In genomic region chr11:103898577-103899336, GRCh38 we compare ENCODE assay signal across 14 cellular contexts.
DNase-seq lines count a peak whose midpoint lies in the region; ATAC-seq and TF ChIP-seq lines count a peak whose summit lies in the region.
"Had no signal": no experiment of that assay in that cellular context is flagged by ENCODE, and none has a peak within 500 bp of the region (broad histone marks: within the 10 kb centered on the region; RNA-seq: fewer than 3 reads in every experiment).

No MANE protein-coding gene starts in this region.

- peaks cover 0 to 25% (median 0%) of the 10 kb centered on the region in 12 donors for H3K4me1 ChIP-seq in heart left ventricle

- peak; percentile 93 for DNase-seq in GM12864 (ENCODE audit: low read depth)
- no peak for DNase-seq in NCI-H2107 treated with DMSO at 0.1 percent for 48 hours (lab: John Stamatoyannopoulos, UW; ENCODE audit: unreplicated experiment)
- no peak for DNase-seq in heart left ventricle
- no peak for DNase-seq in RKO (ENCODE audit: low spot score)
- no peak for DNase-seq in activated T-cell treated with anti-CD3 and anti-CD28 coated beads, Interleukin-2, amount 50 U/mL, for 24 hours
- DNase-seq: activated CD4-positive, alpha-beta T cell treated with anti-CD3 and anti-CD28 coated beads for 4 hours; HFFc6; NCI-H2081; Right ventricle myocardium superior had no signal

- no peak for TF ChIP-seq POLR2A in heart left ventricle (IDR thresholded peaks at IDR 0.05)

- H3K4me3 ChIP-seq in GM12864 (ENCODE audit: low read depth, low read length) = no peak overlapping the region; the same call in 1 of the 2 replicates
- H3K4me3 ChIP-seq in heart left ventricle = no peak overlapping the region
- H3K4me3 ChIP-seq: lung had no signal

- no peak overlapping the region for H3K27ac ChIP-seq in heart left ventricle

- intact Hi-C loops in heart left ventricle (cut with DNase I) = no loop called here

- H3K36me3 Mint-ChIP-seq in activated T-cell treated with anti-CD3 and anti-CD28 coated beads, Interleukin-2, amount 50 U/mL, for 24 hours (ENCODE audit: low read depth) = no peaks in the 10 kb centered on the region
- H3K36me3 Mint-ChIP-seq: activated naive CD4-positive, alpha-beta T cell treated with anti-CD3 and anti-CD28 coated beads, Interleukin-2, amount 50 U/mL, for 72 hours had no signal

- no peak for TF ChIP-seq CTCF in GM12864 (IDR thresholded peaks at IDR 0.05; ENCODE audit: low read depth, low read length, missing control alignments)
- TF ChIP-seq CTCF in heart left ventricle (IDR thresholded peaks at IDR 0.05) = no peak

- ATAC-seq in GM19452 (IDR thresholded peaks at IDR 0.05; ENCODE audit: unreplicated experiment) (peak; percentile 70), HG02885 (IDR thresholded peaks at IDR 0.05; ENCODE audit: poor library complexity, unreplicated experiment) (peak; percentile 58), HG03571 (IDR thresholded peaks at IDR 0.05; ENCODE audit: unreplicated experiment) (peak; percentile 58), heart left ventricle (no peak)
- ATAC-seq: activated naive CD4-positive, alpha-beta T cell treated with anti-CD3 and anti-CD28 coated beads, Interleukin-2, amount 50 U/mL, for 72 hours had no signal

- H3K9me3 ChIP-seq in heart left ventricle = no peaks in the 10 kb centered on the region

- H3K4me1 Mint-ChIP-seq in activated T-cell treated with anti-CD3 and anti-CD28 coated beads, Interleukin-2, amount 50 U/mL, for 24 hours (ENCODE audit: low read depth) = no peaks in the 10 kb centered on the region

- no peak overlapping the region for H3K4me3 Mint-ChIP-seq in activated T-cell treated with anti-CD3 and anti-CD28 coated beads, Interleukin-2, amount 50 U/mL, for 24 hours
- H3K4me3 Mint-ChIP-seq: HFFc6 had no signal

- H3K36me3 ChIP-seq in heart left ventricle = no peaks in the 10 kb centered on the region

- H3K27ac Mint-ChIP-seq in activated T-cell treated with anti-CD3 and anti-CD28 coated beads, Interleukin-2, amount 50 U/mL, for 24 hours = no peak overlapping the region
- H3K27ac Mint-ChIP-seq: activated naive CD4-positive, alpha-beta T cell treated with anti-CD3 and anti-CD28 coated beads, Interleukin-2, amount 50 U/mL, for 72 hours had no signal

- H3K27me3 ChIP-seq in heart left ventricle = no peaks in the 10 kb centered on the region

- WGBS in heart left ventricle, 4 donors = 77 to 78% (median 78%) methylated on average over 5 of the region's 5 CpGs

- no peaks in the 10 kb centered on the region for H3K27me3 Mint-ChIP-seq in activated T-cell treated with anti-CD3 and anti-CD28 coated beads, Interleukin-2, amount 50 U/mL, for 24 hours

- no peaks in the 10 kb centered on the region for H3K9me3 Mint-ChIP-seq in activated T-cell treated with anti-CD3 and anti-CD28 coated beads, Interleukin-2, amount 50 U/mL, for 24 hours
- H3K9me3 Mint-ChIP-seq: HFFc6 had no signal

Comparison
In these comparisons a context has a peak if more than half of its experiments do, and no peak if none do; other contexts are left out.
1. ATAC-seq: peak in GM19452 (single experiment), HG02885 (single experiment) and HG03571 (single experiment); none in heart left ventricle (0 of 4).